In the genomic region with DNA sequence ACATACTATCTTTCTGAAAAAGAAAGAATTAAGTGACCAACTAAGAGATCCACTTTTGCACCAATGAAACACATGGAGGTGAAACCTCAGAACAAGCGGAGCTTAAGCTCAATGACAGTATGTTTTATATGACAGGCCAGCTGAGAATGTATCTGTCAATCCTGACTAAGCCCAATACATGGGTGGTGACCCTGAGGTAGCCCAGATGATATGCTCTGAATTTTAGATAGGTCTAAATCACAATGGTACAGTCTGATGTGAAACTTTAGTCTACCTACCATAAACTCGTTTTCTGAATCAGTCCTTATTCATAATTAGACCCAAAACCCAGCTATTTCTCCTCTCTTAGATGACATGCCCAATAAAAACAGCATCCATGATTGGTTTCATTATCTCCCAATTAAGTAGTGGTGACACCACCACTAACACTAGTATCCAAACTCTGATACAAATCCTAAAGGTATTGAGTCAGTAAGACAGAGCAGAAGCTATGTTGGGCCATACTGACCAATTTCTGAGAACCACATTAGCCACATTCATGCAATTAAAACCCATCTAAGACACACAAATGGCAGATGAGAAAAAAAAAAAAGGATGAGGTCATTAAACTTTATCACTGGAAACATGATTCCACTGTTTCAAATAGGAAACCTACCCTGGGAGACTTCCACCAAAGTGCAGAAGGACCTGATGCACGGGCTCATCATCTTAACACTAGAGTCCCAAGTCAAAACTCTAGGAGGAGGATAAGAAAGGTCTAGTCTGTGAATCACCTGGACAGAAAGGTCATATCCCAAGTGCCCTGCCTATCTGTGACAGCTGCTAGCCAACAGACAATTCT, we compare ENCODE assay signal across 27 cellular contexts. TPM values are rescaled to one million over a fixed set of nuclear protein-coding genes. Genes with fewer than 3 reads are reported as not detected.
DNase-seq lines count a peak whose midpoint lies in the region; ATAC-seq, FAIRE-seq and TF ChIP-seq lines count a peak whose summit lies in the region.
"Had no signal": no experiment of that assay in that cellular context is flagged by ENCODE, and none has a peak within 500 bp of the region (broad histone marks: within the 10 kb centered on the region; RNA-seq: fewer than 3 reads in every experiment).

No MANE protein-coding gene starts in this region.

- FAIRE-seq in GM12892 (lab: Jason Lieb, UNC), result peak; percentile 64

- CTCF ChIA-PET in activated CD4-positive, alpha-beta T cell treated with anti-CD3 and anti-CD28 coated beads for 36 hours (lab: Charles Lee), result interaction anchor here (1.1 to 1.3 kb wide), 3 partner anchors 12 to 305 kb away, joined by 4 to 5 read pairs (median 5); no protein-coding TSS in a partner anchor

- no peak overlapping the region for H3K4me3 Mint-ChIP-seq in activated CD4-positive, alpha-beta T cell treated with anti-CD3 and anti-CD28 coated beads for 36 hours
- no peak overlapping the region for H3K4me3 Mint-ChIP-seq in activated T-helper 1 cell treated with anti-CD3 and anti-CD28 coated beads, Interleukin-12 subunit alpha, Interleukin-12 subunit beta, Interleukin-2, Interleukin-4 antibody, amounts not matched to agents 30 ng/mL and 10 ng/mL and 1 ng/mL, durations not matched to agents 14 hours and 24 hours and 36 hours
- H3K4me3 Mint-ChIP-seq: activated CD4-positive, alpha-beta memory T cell treated with anti-CD3 and anti-CD28 coated beads for 36 hours; activated naive CD8-positive, alpha-beta T cell treated with anti-CD3 and anti-CD28 coated beads, Interleukin-2, amount 10 ng/mL, durations not matched to agents 7 days and 5 days; T-helper 2 cell treated with Interferon-gamma antibody and Interleukin-4, amounts not matched to agents 5 μg/mL and 100 μg/mL, for 36 hours had no signal

- H3K36me3 Mint-ChIP-seq in activated CD4-positive, alpha-beta T cell treated with anti-CD3 and anti-CD28 coated beads for 36 hours (ENCODE audit: low read depth), result peaks cover 67% of the 10 kb centered on the region
- H3K36me3 Mint-ChIP-seq in activated T-helper 1 cell treated with anti-CD3 and anti-CD28 coated beads, Interleukin-12 subunit alpha, Interleukin-12 subunit beta, Interleukin-2, Interleukin-4 antibody, amounts not matched to agents 30 ng/mL and 10 ng/mL and 1 ng/mL, durations not matched to agents 14 hours and 24 hours and 36 hours (ENCODE audit: low read depth), result peaks cover 58% of the 10 kb centered on the region

- peaks cover 30 to 32% of the 10 kb centered on the region in 2 experiments for H3K4me1 ChIP-seq in neutrophil (ENCODE audit: control insufficient read depth in 1 of 2, insufficient read depth in 1 of 2, low read depth in 1 of 2, low read length in 1 of 2)
- H3K4me1 ChIP-seq: transverse colon had no signal

- no peaks in the 10 kb centered on the region for H3K27me3 ChIP-seq in neutrophil
- H3K27me3 ChIP-seq: transverse colon had no signal

- intact Hi-C loops in activated CD4-positive, alpha-beta T cell treated with anti-CD3 and anti-CD28 coated beads for 36 hours (cut with DNase I, micrococcal nuclease), result no loop called here
- intact Hi-C loops in activated T-helper 1 cell treated with anti-CD3 and anti-CD28 coated beads, Interleukin-12 subunit alpha, Interleukin-12 subunit beta, Interleukin-2, Interleukin-4 antibody, amounts not matched to agents 30 ng/mL and 10 ng/mL and 1 ng/mL, durations not matched to agents 14 hours and 24 hours and 36 hours (cut with micrococcal nuclease), result no loop called here

- H3K27me3 Mint-ChIP-seq in activated CD4-positive, alpha-beta T cell treated with anti-CD3 and anti-CD28 coated beads for 36 hours, result no peaks in the 10 kb centered on the region
- H3K27me3 Mint-ChIP-seq in activated T-helper 1 cell treated with anti-CD3 and anti-CD28 coated beads, Interleukin-12 subunit alpha, Interleukin-12 subunit beta, Interleukin-2, Interleukin-4 antibody, amounts not matched to agents 30 ng/mL and 10 ng/mL and 1 ng/mL, durations not matched to agents 14 hours and 24 hours and 36 hours (ENCODE audit: insufficient read depth), result no peaks in the 10 kb centered on the region
- H3K27me3 Mint-ChIP-seq: activated CD4-positive, alpha-beta memory T cell treated with anti-CD3 and anti-CD28 coated beads for 36 hours; activated naive CD8-positive, alpha-beta T cell treated with anti-CD3 and anti-CD28 coated beads, Interleukin-2, amount 10 ng/mL, durations not matched to agents 7 days and 5 days had no signal

- POLR2A ChIA-PET in activated CD4-positive, alpha-beta T cell treated with anti-CD3 and anti-CD28 coated beads for 36 hours (lab: Charles Lee), result no interaction called here

- peaks cover 32% of the 10 kb centered on the region for H3K4me1 Mint-ChIP-seq in activated CD4-positive, alpha-beta T cell treated with anti-CD3 and anti-CD28 coated beads for 36 hours
- peaks cover 26% of the 10 kb centered on the region for H3K4me1 Mint-ChIP-seq in activated T-helper 1 cell treated with anti-CD3 and anti-CD28 coated beads, Interleukin-12 subunit alpha, Interleukin-12 subunit beta, Interleukin-2, Interleukin-4 antibody, amounts not matched to agents 30 ng/mL and 10 ng/mL and 1 ng/mL, durations not matched to agents 14 hours and 24 hours and 36 hours (ENCODE audit: low read depth)

- H3K36me3 ChIP-seq in neutrophil, result peaks cover 67% of the 10 kb centered on the region

- H3K4me3 ChIP-seq in neutrophil (ENCODE audit: low read depth in 1 of 2, low read length in 1 of 2), result no peak overlapping the region
- H3K4me3 ChIP-seq: lung, transverse colon had no signal

- peak; percentile 85 for ATAC-seq in activated CD4-positive, alpha-beta T cell treated with anti-CD3 and anti-CD28 coated beads for 36 hours
- ATAC-seq in GM21723 (IDR thresholded peaks at IDR 0.05; ENCODE audit: unreplicated experiment), result no peak
- ATAC-seq: esophagus mucosa had no signal

- no peak for TF ChIP-seq CTCF in neutrophil (IDR thresholded peaks at IDR 0.05)

- no peak overlapping the region for H3K27ac Mint-ChIP-seq in activated CD4-positive, alpha-beta T cell treated with anti-CD3 and anti-CD28 coated beads for 36 hours
- peak overlapping the region; percentile 3 for H3K27ac Mint-ChIP-seq in activated T-helper 1 cell treated with anti-CD3 and anti-CD28 coated beads, Interleukin-12 subunit alpha, Interleukin-12 subunit beta, Interleukin-2, Interleukin-4 antibody, amounts not matched to agents 30 ng/mL and 10 ng/mL and 1 ng/mL, durations not matched to agents 14 hours and 24 hours and 36 hours
- H3K27ac Mint-ChIP-seq: activated CD4-positive, alpha-beta memory T cell treated with anti-CD3 and anti-CD28 coated beads for 36 hours; activated naive CD8-positive, alpha-beta T cell treated with anti-CD3 and anti-CD28 coated beads, Interleukin-2, amount 10 ng/mL, durations not matched to agents 7 days and 5 days; T-helper 2 cell treated with Interferon-gamma antibody and Interleukin-4, amounts not matched to agents 5 μg/mL and 100 μg/mL, for 36 hours had no signal

- no peaks in the 10 kb centered on the region for H3K9me3 Mint-ChIP-seq in activated CD4-positive, alpha-beta T cell treated with anti-CD3 and anti-CD28 coated beads for 36 hours (ENCODE audit: low read depth)
- H3K9me3 Mint-ChIP-seq in activated T-helper 1 cell treated with anti-CD3 and anti-CD28 coated beads, Interleukin-12 subunit alpha, Interleukin-12 subunit beta, Interleukin-2, Interleukin-4 antibody, amounts not matched to agents 30 ng/mL and 10 ng/mL and 1 ng/mL, durations not matched to agents 14 hours and 24 hours and 36 hours, result no peaks in the 10 kb centered on the region
- H3K9me3 Mint-ChIP-seq: activated CD4-positive, alpha-beta memory T cell treated with anti-CD3 and anti-CD28 coated beads for 36 hours; activated naive CD8-positive, alpha-beta T cell treated with anti-CD3 and anti-CD28 coated beads, Interleukin-2, amount 10 ng/mL, durations not matched to agents 7 days and 5 days; T-helper 2 cell treated with Interferon-gamma antibody and Interleukin-4, amounts not matched to agents 5 μg/mL and 100 μg/mL, for 36 hours had no signal

- peak overlapping the region; percentile 88 for H3K27ac ChIP-seq in neutrophil
- H3K27ac ChIP-seq: HL-60, transverse colon, WERI-Rb-1 had no signal

- no peak for TF ChIP-seq POLR2A in GM12892 (IDR thresholded peaks at IDR 0.05; ENCODE audit: low read depth, low read length)

- H3K9me3 ChIP-seq in neutrophil, result no peaks in the 10 kb centered on the region
- H3K9me3 ChIP-seq: transverse colon had no signal

- DNase-seq in activated CD4-positive, alpha-beta T cell treated with anti-CD3 and anti-CD28 coated beads for 36 hours, result no peak
- DNase-seq in activated CD4-positive, alpha-beta T cell treated with anti-CD3 and anti-CD28 coated beads, Interleukin-2, amount 50 U/mL, for 1 hour, result no peak
- no peak for DNase-seq in GM12892 (ENCODE audit: insufficient read length)
- DNase-seq in activated T-helper 1 cell treated with anti-CD3 and anti-CD28 coated beads, Interleukin-12 subunit alpha, Interleukin-12 subunit beta, Interleukin-2, Interleukin-4 antibody, amounts not matched to agents 30 ng/mL and 10 ng/mL and 1 ng/mL, durations not matched to agents 14 hours and 24 hours and 36 hours (ENCODE audit: low spot score), result no peak
- DNase-seq in stimulated activated CD8-positive, alpha-beta memory T cell treated with anti-CD3 and anti-CD28 coated beads, Interleukin-4, amount 100 ng/mL, for 48 hours, result no peak
- DNase-seq in NCI-H2227 (lab: John Stamatoyannopoulos, UW; ENCODE audit: unreplicated experiment), result no peak
- DNase-seq: 8988T; activated CD4-positive, alpha-beta memory T cell treated with anti-CD3 and anti-CD28 coated beads for 36 hours; activated naive CD8-positive, alpha-beta T cell treated with anti-CD3 and anti-CD28 coated beads, Interleukin-2, amount 10 ng/mL, durations not matched to agents 7 days and 5 days; AML-193; Calu3; effector CD4-positive, alpha-beta T cell; hypothalamus; NCI-H2171; NCI-H526; RPMI8226; small intestine; stimulated activated CD4-positive, alpha-beta T cell treated with anti-CD3 and anti-CD28 coated beads, Interleukin-2, amount 100 ng/mL, for 24 hours; stimulated activated naive CD4-positive, alpha-beta T cell treated with Interleukin-2 at 50 U/mL for 16 hours; transverse colon; WERI-Rb-1 had no signal

RNA-seq across cellular contexts. Expression of gene CMTM6, which starts 20.6 kb away (rescaled TPM):
- total RNA-seq in activated CD4-positive, alpha-beta T cell treated with anti-CD3 and anti-CD28 coated beads for 36 hours, result 10 to 100 TPM; 33.6 to 48.0 TPM
- polyA plus RNA-seq in GM12892 (2012; ENCODE audit: missing spikeins), result 39.9 TPM
- 94.2 and 96.4 TPM in 2 replicates for total RNA-seq in activated T-helper 1 cell treated with anti-CD3 and anti-CD28 coated beads, Interleukin-12 subunit alpha, Interleukin-12 subunit beta, Interleukin-2, Interleukin-4 antibody, amounts not matched to agents 30 ng/mL and 10 ng/mL and 1 ng/mL, durations not matched to agents 14 hours and 24 hours and 36 hours
